In the genomic region with DNA sequence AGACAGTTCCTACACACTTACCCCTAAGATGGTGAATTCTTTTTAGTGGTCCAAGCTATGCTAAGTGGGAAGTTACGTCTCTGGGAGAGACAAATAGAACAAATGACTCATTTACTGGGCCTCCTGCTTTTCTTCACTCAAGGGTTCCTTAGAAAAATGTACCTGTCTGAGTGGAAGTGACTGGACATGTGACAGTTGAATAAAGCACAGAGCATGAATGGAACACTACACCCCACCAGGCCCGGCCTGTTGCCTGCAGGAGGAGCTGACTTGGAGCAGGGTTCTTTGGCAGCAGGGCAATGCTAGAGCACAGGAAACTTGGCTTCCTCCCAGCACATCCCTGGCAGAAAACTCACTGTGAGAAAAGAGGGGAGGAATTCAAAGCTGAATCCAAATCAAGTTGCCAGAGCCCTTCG, we compare ENCODE assay signal across 13 cellular contexts.
DNase-seq lines count a peak whose midpoint lies in the region; ATAC-seq and TF ChIP-seq lines count a peak whose summit lies in the region.
"Had no signal": no experiment of that assay in that cellular context is flagged by ENCODE, and none has a peak within 500 bp of the region (broad histone marks: within the 10 kb centered on the region; RNA-seq: fewer than 3 reads in every experiment).

No MANE protein-coding gene starts in this region.

- no peak overlapping the region for H3K27ac Mint-ChIP-seq in WTC11
- H3K27ac Mint-ChIP-seq: naive thymus-derived CD4-positive, alpha-beta T cell had no signal

- no peak overlapping the region for H3K4me3 ChIP-seq in AG10803 (ENCODE audit: low read length)
- H3K4me3 ChIP-seq in foreskin fibroblast (ENCODE audit: low read depth in 1 of 2, low read length in 2 of 2) = no peak overlapping the region

- H3K27me3 Mint-ChIP-seq in WTC11 (ENCODE audit: low read depth) = no peaks in the 10 kb centered on the region
- H3K27me3 Mint-ChIP-seq: naive thymus-derived CD4-positive, alpha-beta T cell had no signal

- DNase-seq in AG10803 (ENCODE audit: low read depth) = peak; percentile 24
- DNase-seq in WTC11 (ENCODE audit: low spot score) = no peak
- DNase-seq in foreskin fibroblast = peak; percentile 24 to 78
- peak in 52 of 56 donors; percentile 1 to 82 (median 30) for DNase-seq in nucleus accumbens (lab: John Stamatoyannopoulos, UW)
- no peak for DNase-seq in OCI-M2 (lab: John Stamatoyannopoulos, UW; ENCODE audit: unreplicated experiment)
- DNase-seq in NCI-H2107 (lab: John Stamatoyannopoulos, UW) = no peak
- DNase-seq: AML-193; KG1; naive thymus-derived CD4-positive, alpha-beta T cell; SIG-M5; stimulated activated CD8-positive, alpha-beta memory T cell treated with anti-CD3 and anti-CD28 coated beads, Interleukin-4, amount 100 ng/mL, for 48 hours had no signal

- no peak for TF ChIP-seq CTCF in AG10803 (conservative IDR thresholded peaks at IDR 0.05; ENCODE audit: low read length)
- no peak for TF ChIP-seq CTCF in WTC11 (IDR thresholded peaks at IDR 0.05)
- TF ChIP-seq CTCF in foreskin fibroblast (IDR thresholded peaks at IDR 0.05; ENCODE audit: low read depth, low read length) = no peak

- no peaks in the 10 kb centered on the region for H3K36me3 Mint-ChIP-seq in WTC11
- H3K36me3 Mint-ChIP-seq: naive thymus-derived CD4-positive, alpha-beta T cell had no signal

- H3K9me3 Mint-ChIP-seq in WTC11 = 0 out of 2 replicates have a peak, but pooled peaks cover 5% of the 10 kb centered on the region

- no peak overlapping the region for H3K4me3 Mint-ChIP-seq in WTC11
- H3K4me3 Mint-ChIP-seq: naive thymus-derived CD4-positive, alpha-beta T cell had no signal

- ATAC-seq in WTC11 = 0 out of 2 replicates have a peak, but pooled peaks have one; percentile 32
- ATAC-seq in GM18502 (IDR thresholded peaks at IDR 0.05; ENCODE audit: poor library complexity, unreplicated experiment) = no peak
- ATAC-seq in GM21576 (IDR thresholded peaks at IDR 0.05; ENCODE audit: unreplicated experiment) = no peak
- ATAC-seq: naive thymus-derived CD4-positive, alpha-beta T cell had no signal

- H3K4me1 Mint-ChIP-seq in WTC11 = peaks cover 11% of the 10 kb centered on the region
- H3K4me1 Mint-ChIP-seq: naive thymus-derived CD4-positive, alpha-beta T cell had no signal

- CTCF ChIA-PET in WTC11 (lab: Charles Lee) = no interaction called here

- POLR2A ChIA-PET in WTC11 (lab: Charles Lee) = no interaction called here

TF ChIP-seq in WTC11, 78 proteins besides CTCF, POLR2A, EP300 and RAD21:
- TF ChIP-seq CREM (CRISPR knock-in tag; IDR thresholded peaks at IDR 0.05) = no peak
- TF ChIP-seq, protein P1, sequence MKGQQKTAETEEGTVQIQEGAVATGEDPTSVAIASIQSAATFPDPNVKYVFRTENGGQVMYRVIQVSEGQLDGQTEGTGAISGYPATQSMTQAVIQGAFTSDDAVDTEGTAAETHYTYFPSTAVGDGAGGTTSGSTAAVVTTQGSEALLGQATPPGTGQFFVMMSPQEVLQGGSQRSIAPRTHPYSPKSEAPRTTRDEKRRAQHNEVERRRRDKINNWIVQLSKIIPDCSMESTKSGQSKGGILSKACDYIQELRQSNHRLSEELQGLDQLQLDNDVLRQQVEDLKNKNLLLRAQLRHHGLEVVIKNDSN (CRISPR knock-in tag; IDR thresholded peaks at IDR 0.05) = no peak
- TF ChIP-seq, protein P2, sequence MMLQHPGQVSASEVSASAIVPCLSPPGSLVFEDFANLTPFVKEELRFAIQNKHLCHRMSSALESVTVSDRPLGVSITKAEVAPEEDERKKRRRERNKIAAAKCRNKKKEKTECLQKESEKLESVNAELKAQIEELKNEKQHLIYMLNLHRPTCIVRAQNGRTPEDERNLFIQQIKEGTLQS (CRISPR knock-in tag; conservative IDR thresholded peaks at IDR 0.05) = no peak
- TF ChIP-seq, protein P3, sequence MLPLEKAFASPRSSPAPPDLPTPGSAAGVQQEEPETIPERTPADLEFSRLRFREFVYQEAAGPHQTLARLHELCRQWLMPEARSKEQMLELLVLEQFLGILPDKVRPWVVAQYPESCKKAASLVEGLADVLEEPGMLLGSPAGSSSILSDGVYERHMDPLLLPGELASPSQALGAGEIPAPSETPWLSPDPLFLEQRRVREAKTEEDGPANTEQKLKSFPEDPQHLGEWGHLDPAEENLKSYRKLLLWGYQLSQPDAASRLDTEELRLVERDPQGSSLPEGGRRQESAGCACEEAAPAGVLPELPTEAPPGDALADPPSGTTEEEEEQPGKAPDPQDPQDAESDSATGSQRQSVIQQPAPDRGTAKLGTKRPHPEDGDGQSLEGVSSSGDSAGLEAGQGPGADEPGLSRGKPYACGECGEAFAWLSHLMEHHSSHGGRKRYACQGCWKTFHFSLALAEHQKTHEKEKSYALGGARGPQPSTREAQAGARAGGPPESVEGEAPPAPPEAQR (CRISPR knock-in tag; IDR thresholded peaks at IDR 0.05) = no peak
- no peak for TF ChIP-seq ETV6 (CRISPR knock-in tag; IDR thresholded peaks at IDR 0.05)

Comparison
In these comparisons a context has a peak if more than half of its experiments do, and no peak if none do; other contexts are left out.
1. DNase-seq: peak in AG10803 (single experiment), foreskin fibroblast (2 of 2) and nucleus accumbens (52 of 56); none in WTC11 (single experiment), OCI-M2 (single experiment) and NCI-H2107 (single experiment).